Comparison of ENCODE assay signal across 14 cellular contexts in the genomic region with DNA sequence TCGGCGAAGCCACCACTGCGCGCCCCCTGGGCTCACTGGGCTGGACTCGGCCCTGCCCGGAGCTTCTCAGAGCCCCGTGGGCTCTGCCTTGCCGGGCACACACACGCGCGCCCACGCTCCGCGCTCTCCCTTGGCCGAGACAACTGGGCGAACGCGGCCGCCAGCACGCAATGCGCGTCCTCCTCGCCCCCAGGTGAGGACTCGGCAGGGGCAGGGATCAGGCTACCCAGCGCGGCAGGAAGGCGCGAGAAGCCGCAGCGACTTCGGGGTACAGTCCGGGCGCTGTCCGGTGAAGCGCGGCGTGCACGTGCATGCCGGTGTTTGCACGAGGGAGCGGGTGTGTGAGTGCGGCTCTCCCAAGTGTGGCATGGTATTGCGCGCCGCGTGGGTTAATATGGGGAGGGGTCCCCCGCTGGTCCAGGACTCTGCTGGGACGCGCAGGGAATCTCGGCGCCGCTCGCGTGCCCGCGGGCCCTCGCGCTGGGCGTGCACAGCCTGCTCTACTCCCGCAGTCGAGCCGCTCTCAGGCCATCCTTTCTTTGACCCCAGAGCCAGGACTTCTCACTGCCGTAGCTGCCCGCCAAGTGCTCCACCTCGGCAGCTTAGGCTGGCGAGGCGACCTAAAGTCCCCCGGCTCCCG. TPM values are rescaled to one million over a fixed set of nuclear protein-coding genes. Genes with fewer than 3 reads are reported as not detected.
DNase-seq lines count a peak whose midpoint lies in the region; ATAC-seq and TF ChIP-seq lines count a peak whose summit lies in the region.
"Had no signal": no experiment of that assay in that cellular context is flagged by ENCODE, and none has a peak within 500 bp of the region (broad histone marks: within the 10 kb centered on the region; RNA-seq: fewer than 3 reads in every experiment).

No MANE protein-coding gene starts in this region.

- H3K9ac ChIP-seq in skeletal muscle satellite cell (ENCODE audit: low read depth, low read length), result no peak overlapping the region

- peak overlapping the region; percentile 82 for H3K4me2 ChIP-seq in GM23338
- H3K4me2 ChIP-seq in skeletal muscle satellite cell (ENCODE audit: low read length), result peak overlapping the region; percentile 82

- H3K4me1 ChIP-seq in GM23338 (ENCODE audit: insufficient read depth), result peaks cover 15% of the 10 kb centered on the region
- peaks cover 33% of the 10 kb centered on the region for H3K4me1 ChIP-seq in skeletal muscle satellite cell (ENCODE audit: control insufficient read depth, insufficient read depth, low read length)

- peak overlapping the region; percentile 86 for H2AFZ ChIP-seq in GM23338

- DNase-seq in GM23338 (ENCODE audit: low spot score) (peak; percentile 56), astrocyte of the spinal cord (ENCODE audit: low read depth, low spot score) (no peak), AG08396 (ENCODE audit: low spot score) (no peak), NCI-H1436 treated with DMSO at 0.1 percent for 48 hours (lab: John Stamatoyannopoulos, UW) (no peak), GDM1 (lab: John Stamatoyannopoulos, UW) (no peak)
- no peak for DNase-seq in activated CD8-positive, alpha-beta memory T cell treated with anti-CD3 and anti-CD28 coated beads for 24 hours
- DNase-seq: activated CD8-positive, alpha-beta memory T cell treated with anti-CD3 and anti-CD28 coated beads, Interleukin-2, amount 50 U/mL, for 4 hours; amniotic stem cell; NK-92 treated with Interleukin-12 subunit alpha and Interleukin-12 subunit beta, amount 100 ng/mL, for 24 hours; stimulated activated naive CD4-positive, alpha-beta T cell treated with Interleukin-2 at 50 U/mL for 16 hours had no signal

- H3K27ac ChIP-seq in GM23338 (ENCODE audit: low read depth), result no peak overlapping the region

- no peaks in the 10 kb centered on the region for H3K79me2 ChIP-seq in GM23338 (replicated peaks; ENCODE audit: insufficient read depth)

- H3K4me1 Mint-ChIP-seq in GM23338, result peaks cover 23% of the 10 kb centered on the region

- H3F3A ChIP-seq in GM23338 (replicated peaks; ENCODE audit: low read depth), result no peaks in the 10 kb centered on the region

- no peak for TF ChIP-seq CTCF in GM23338 (conservative IDR thresholded peaks at IDR 0.05; ENCODE audit: low read depth in 2 of 2)
- TF ChIP-seq CTCF in astrocyte of the spinal cord (IDR thresholded peaks at IDR 0.05; ENCODE audit: low read depth, low read length), result no peak

- H3K9me3 ChIP-seq in iPS-18c (ENCODE audit: control insufficient read depth, insufficient read depth, low read length) (peaks cover 5% of the 10 kb centered on the region), skeletal muscle satellite cell (replicated peaks; ENCODE audit: low read length) (no peaks in the 10 kb centered on the region)

- H3K27me3 Mint-ChIP-seq in GM23338 (ENCODE audit: insufficient read depth, low read depth, poor library complexity), result peaks cover 80% of the 10 kb centered on the region

- no peak overlapping the region for H3K27ac Mint-ChIP-seq in GM23338
- H3K27ac Mint-ChIP-seq: T-helper 2 cell treated with Interferon-gamma antibody and Interleukin-4, amounts not matched to agents 5 μg/mL and 100 μg/mL, for 36 hours had no signal

- no peaks in the 10 kb centered on the region for H3K9me2 ChIP-seq in GM23338 (ENCODE audit: insufficient read depth)

- H3K27me3 ChIP-seq in GM23338 (ENCODE audit: insufficient read depth) (peaks cover 71% of the 10 kb centered on the region), skeletal muscle satellite cell (ENCODE audit: control insufficient read depth, insufficient read depth, low read length) (peaks cover 58% of the 10 kb centered on the region)

- H4K20me1 ChIP-seq in GM23338 (replicated peaks; ENCODE audit: insufficient read depth), result peaks cover 4% of the 10 kb centered on the region; the same call in 1 of the 2 replicates

- peaks cover 19% of the 10 kb centered on the region for H3K9me3 Mint-ChIP-seq in GM23338
- H3K9me3 Mint-ChIP-seq: T-helper 2 cell treated with Interferon-gamma antibody and Interleukin-4, amounts not matched to agents 5 μg/mL and 100 μg/mL, for 36 hours had no signal

- peak; percentile 5 for ATAC-seq in GM23338

- peaks cover 11% of the 10 kb centered on the region; the same call in 2 of the 3 replicates for H3K36me3 Mint-ChIP-seq in GM23338 (ENCODE audit: low read depth)

- in situ Hi-C loops in astrocyte of the spinal cord (cut with HindIII; ENCODE audit: low sequenced_read_pairs), result no loop called here

- peak overlapping the region; percentile 70 for H3K4me3 Mint-ChIP-seq in GM23338
- H3K4me3 Mint-ChIP-seq: T-helper 2 cell treated with Interferon-gamma antibody and Interleukin-4, amounts not matched to agents 5 μg/mL and 100 μg/mL, for 36 hours had no signal

- H3K36me3 ChIP-seq in GM23338 (ENCODE audit: insufficient read depth) (no peaks in the 10 kb centered on the region), skeletal muscle satellite cell (ENCODE audit: insufficient read depth, low read length) (no peaks in the 10 kb centered on the region)

- peak overlapping the region; percentile 57 for H3K4me3 ChIP-seq in GM23338
- peak overlapping the region; percentile 56 for H3K4me3 ChIP-seq in astrocyte of the spinal cord (ENCODE audit: low read depth, low read length)
- H3K4me3 ChIP-seq in iPS-18c (ENCODE audit: insufficient read depth, low read depth, low read length), result peak overlapping the region; percentile 36
- peak overlapping the region; percentile 63 for H3K4me3 ChIP-seq in skeletal muscle satellite cell (ENCODE audit: low read length)

TF ChIP-seq in GM23338, 12 proteins besides CTCF, POLR2A, EP300 and RAD21:
- TF ChIP-seq EZH2 (IDR thresholded peaks at IDR 0.05; ENCODE audit: low read depth, unreplicated experiment), result peak; percentile 87
- TF ChIP-seq ZNF114 (CRISPR knock-in tag; IDR thresholded peaks at IDR 0.05), result no peak
- TF ChIP-seq, protein P1, sequence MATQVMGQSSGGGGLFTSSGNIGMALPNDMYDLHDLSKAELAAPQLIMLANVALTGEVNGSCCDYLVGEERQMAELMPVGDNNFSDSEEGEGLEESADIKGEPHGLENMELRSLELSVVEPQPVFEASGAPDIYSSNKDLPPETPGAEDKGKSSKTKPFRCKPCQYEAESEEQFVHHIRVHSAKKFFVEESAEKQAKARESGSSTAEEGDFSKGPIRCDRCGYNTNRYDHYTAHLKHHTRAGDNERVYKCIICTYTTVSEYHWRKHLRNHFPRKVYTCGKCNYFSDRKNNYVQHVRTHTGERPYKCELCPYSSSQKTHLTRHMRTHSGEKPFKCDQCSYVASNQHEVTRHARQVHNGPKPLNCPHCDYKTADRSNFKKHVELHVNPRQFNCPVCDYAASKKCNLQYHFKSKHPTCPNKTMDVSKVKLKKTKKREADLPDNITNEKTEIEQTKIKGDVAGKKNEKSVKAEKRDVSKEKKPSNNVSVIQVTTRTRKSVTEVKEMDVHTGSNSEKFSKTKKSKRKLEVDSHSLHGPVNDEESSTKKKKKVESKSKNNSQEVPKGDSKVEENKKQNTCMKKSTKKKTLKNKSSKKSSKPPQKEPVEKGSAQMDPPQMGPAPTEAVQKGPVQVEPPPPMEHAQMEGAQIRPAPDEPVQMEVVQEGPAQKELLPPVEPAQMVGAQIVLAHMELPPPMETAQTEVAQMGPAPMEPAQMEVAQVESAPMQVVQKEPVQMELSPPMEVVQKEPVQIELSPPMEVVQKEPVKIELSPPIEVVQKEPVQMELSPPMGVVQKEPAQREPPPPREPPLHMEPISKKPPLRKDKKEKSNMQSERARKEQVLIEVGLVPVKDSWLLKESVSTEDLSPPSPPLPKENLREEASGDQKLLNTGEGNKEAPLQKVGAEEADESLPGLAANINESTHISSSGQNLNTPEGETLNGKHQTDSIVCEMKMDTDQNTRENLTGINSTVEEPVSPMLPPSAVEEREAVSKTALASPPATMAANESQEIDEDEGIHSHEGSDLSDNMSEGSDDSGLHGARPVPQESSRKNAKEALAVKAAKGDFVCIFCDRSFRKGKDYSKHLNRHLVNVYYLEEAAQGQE (IDR thresholded peaks at IDR 0.05; ENCODE audit: unreplicated experiment), result no peak
- TF ChIP-seq POLR2AphosphoS5 (IDR thresholded peaks at IDR 0.05; ENCODE audit: low read depth), result no peak

RNA-seq across cellular contexts. Expression of a gene that starts 5.5 kb away (rescaled TPM):
- total RNA-seq in GM23338 (2014; rRNA removed; shearing (Covaris generic)), result 0.10 and 3.0 TPM in 2 replicates
- 0.17 TPM in 1 of 2 replicates, not detected in the other for polyA plus RNA-seq in GM23338 (2016; fragmentation: Nextera tagmentation; extraction: Ambion mirVana)
- not detected in 2 replicates for total RNA-seq in skeletal muscle satellite cell (2012; rRNA removed)
- total RNA-seq: mesenteric fat pad had no signal
